1 cellular context compared by ENCODE assay signal in the genomic region with DNA sequence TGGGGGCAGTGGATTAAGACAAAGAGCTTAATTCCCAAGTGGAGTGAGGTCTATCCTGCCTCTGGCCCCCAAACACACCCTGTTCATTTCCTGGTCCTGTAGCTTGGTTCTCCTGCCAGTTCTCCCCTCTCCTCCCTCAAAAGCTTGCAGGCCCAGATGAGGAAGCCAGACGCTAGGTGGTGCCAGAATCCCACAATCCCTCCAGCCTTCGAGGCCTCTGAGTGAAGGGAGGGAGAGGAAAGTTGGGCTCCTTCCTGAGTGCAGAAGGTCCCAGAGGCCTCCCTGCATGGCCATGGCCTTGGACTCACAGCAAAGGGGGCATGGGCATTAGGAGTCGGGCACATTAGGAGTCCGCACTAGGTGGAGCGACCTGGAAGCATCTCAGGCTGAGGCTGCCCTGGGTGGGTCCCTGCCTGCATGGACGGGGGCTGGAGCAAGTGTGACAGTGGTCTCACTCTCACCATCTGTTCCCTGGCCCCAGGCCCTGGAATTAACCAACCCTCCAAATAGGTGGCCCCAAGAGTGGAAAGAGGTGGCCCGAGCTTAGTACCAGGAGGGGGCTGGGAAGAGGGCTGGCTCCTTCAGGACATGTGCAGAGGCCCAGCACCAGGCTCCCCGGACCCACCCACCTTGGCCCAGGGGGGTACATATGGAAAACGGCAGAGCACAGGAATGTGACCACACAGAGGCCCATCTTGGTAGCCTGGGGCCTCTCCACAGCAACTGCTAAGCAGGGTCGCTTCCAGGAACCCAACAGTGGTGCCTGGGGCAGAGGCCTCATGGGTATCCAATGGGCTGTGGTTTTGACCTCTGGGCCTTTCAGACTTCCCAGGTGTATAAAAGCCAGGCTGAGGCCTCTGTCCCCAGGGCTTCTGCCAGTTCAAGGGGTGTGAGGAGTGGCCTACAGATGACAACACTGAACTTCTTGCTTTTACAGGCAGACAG.
TF ChIP-seq lines count a peak whose summit lies in the region.

No MANE protein-coding gene starts in this region.

TF ChIP-seq in GM12878, 131 proteins besides CTCF, POLR2A, EP300 and RAD21:
- TF ChIP-seq TCF12 (IDR thresholded peaks at IDR 0.05; ENCODE audit: low read depth, low read length) (no peak), ZNF24 (IDR thresholded peaks at IDR 0.05) (no peak), SMC3 (IDR thresholded peaks at IDR 0.05; ENCODE audit: borderline replicate concordance, low read length) (peak; percentile 55), ZNF687 (IDR thresholded peaks at IDR 0.05) (peak; percentile 47; the same call in 1 of the 2 replicates)
